Comparison of ENCODE assay signal across 18 cellular contexts in the genomic region with DNA sequence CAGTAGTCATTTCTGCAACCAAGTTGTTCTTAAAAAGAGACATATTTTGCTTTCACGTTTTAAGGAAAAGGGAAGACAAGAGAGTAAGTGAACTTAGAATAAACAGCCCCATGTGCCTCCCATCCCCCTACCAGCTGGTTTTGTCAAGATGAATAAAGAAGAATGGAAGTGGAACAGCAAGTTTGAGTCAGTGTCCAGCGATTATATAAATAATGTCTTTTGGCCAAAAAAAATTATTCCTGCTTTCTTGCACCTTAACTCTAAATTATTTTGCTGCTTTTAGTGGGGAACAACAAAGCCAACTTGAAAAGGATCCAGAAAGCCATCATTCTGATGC.
DNase-seq lines count a peak whose midpoint lies in the region; ATAC-seq lines count a peak whose summit lies in the region.
"Had no signal": no experiment of that assay in that cellular context is flagged by ENCODE, and none has a peak within 500 bp of the region (broad histone marks: within the 10 kb centered on the region; RNA-seq: fewer than 3 reads in every experiment).

No MANE protein-coding gene starts in this region.

- no peaks in the 10 kb centered on the region for H3K36me3 Mint-ChIP-seq in natural killer cell treated with Interleukin-12 subunit alpha and Interleukin-12 subunit beta and Interleukin-15 and Interleukin-18, amount 100 ng/mL, for 72 hours

- H3K4me2 ChIP-seq in BLaER1, result peak overlapping the region; percentile 48; the same call in 1 of the 2 replicates
- H3K4me2 ChIP-seq: KMS-11 had no signal

- H3K36me3 ChIP-seq in BLaER1 (no peaks in the 10 kb centered on the region), adipocyte (ENCODE audit: control insufficient read depth, insufficient read depth, low read length, severe bottlenecking) (no peaks in the 10 kb centered on the region), aorta (ENCODE audit: control insufficient read depth in 1 of 2, insufficient read depth in 2 of 2, low read length in 1 of 2) (no peaks in the 10 kb centered on the region)
- H3K36me3 ChIP-seq: HAP-1 had no signal

- no peak overlapping the region for H3K4me3 ChIP-seq in BLaER1
- H3K4me3 ChIP-seq in adipocyte (ENCODE audit: low read length), result peak overlapping the region; percentile 8
- no peak overlapping the region for H3K4me3 ChIP-seq in aorta (ENCODE audit: low read length in 2 of 2)
- H3K4me3 ChIP-seq: HAP-1 had no signal

- intact Hi-C loops in sciatic nerve (cut with DNase I) (no loop called here), aorta (cut with DNase I) (no loop called here)

- peaks cover 33% of the 10 kb centered on the region for H3K4me1 ChIP-seq in BLaER1
- peaks cover 25% of the 10 kb centered on the region for H3K4me1 ChIP-seq in adipocyte (ENCODE audit: control insufficient read depth, insufficient read depth, low read length)
- no peaks in the 10 kb centered on the region for H3K4me1 ChIP-seq in aorta (ENCODE audit: control insufficient read depth in 1 of 2, insufficient read depth in 2 of 2, low read length in 2 of 2)
- H3K4me1 ChIP-seq: HAP-1 had no signal

- H3K4me1 Mint-ChIP-seq in natural killer cell treated with Interleukin-12 subunit alpha and Interleukin-12 subunit beta and Interleukin-15 and Interleukin-18, amount 100 ng/mL, for 72 hours (ENCODE audit: low read depth in 2 of 2), result peaks cover 22 to 31% of the 10 kb centered on the region in 2 donors

- peaks cover 0 to 3% of the 10 kb centered on the region in 2 donors for H3K27me3 Mint-ChIP-seq in natural killer cell treated with Interleukin-12 subunit alpha and Interleukin-12 subunit beta and Interleukin-15 and Interleukin-18, amount 100 ng/mL, for 72 hours

- H3K27me3 ChIP-seq in BLaER1, result no peaks in the 10 kb centered on the region
- no peaks in the 10 kb centered on the region for H3K27me3 ChIP-seq in adipocyte (replicated peaks; ENCODE audit: control insufficient read depth, insufficient read depth, low read length)
- H3K27me3 ChIP-seq in aorta (ENCODE audit: control insufficient read depth in 1 of 2, insufficient read depth in 2 of 2, low read length in 1 of 2), result no peaks in the 10 kb centered on the region

- H3K9me3 ChIP-seq in BLaER1 (no peaks in the 10 kb centered on the region), adipocyte (ENCODE audit: control insufficient read depth, low read length) (no peaks in the 10 kb centered on the region), aorta (ENCODE audit: control insufficient read depth, low read length) (no peaks in the 10 kb centered on the region)
- H3K9me3 ChIP-seq: HAP-1 had no signal

- ATAC-seq in sciatic nerve (peak; percentile 78), aorta (ENCODE audit: low FRiP score) (no peak)
- no peak for ATAC-seq in natural killer cell treated with Interleukin-12 subunit alpha and Interleukin-12 subunit beta and Interleukin-15 and Interleukin-18, amount 100 ng/mL, for 72 hours
- ATAC-seq: HepG2, PC-3 had no signal

- no peak overlapping the region for H3K4me3 Mint-ChIP-seq in natural killer cell treated with Interleukin-12 subunit alpha and Interleukin-12 subunit beta and Interleukin-15 and Interleukin-18, amount 100 ng/mL, for 72 hours

- H3K9me3 Mint-ChIP-seq in natural killer cell treated with Interleukin-12 subunit alpha and Interleukin-12 subunit beta and Interleukin-15 and Interleukin-18, amount 100 ng/mL, for 72 hours, result no peaks in the 10 kb centered on the region

- peak; percentile 17 for DNase-seq in adipocyte (ENCODE audit: low read depth)
- DNase-seq in iris pigment epithelial cell (ENCODE audit: low read depth), result peak; percentile 15
- no peak for DNase-seq in sciatic nerve (ENCODE audit: low spot score)
- no peak for DNase-seq in GM03348 (ENCODE audit: low spot score)
- DNase-seq in aorta, result no peak
- no peak for DNase-seq in midbrain (lab: John Stamatoyannopoulos, UW)
- DNase-seq in natural killer cell treated with Interleukin-12 subunit alpha and Interleukin-12 subunit beta and Interleukin-15 and Interleukin-18, amount 100 ng/mL, for 72 hours (ENCODE audit: low spot score), result no peak
- DNase-seq: COR-L47; MM.1S; NCI-H1105; NCI-H187; NCI-H69; NK-92 treated with Interleukin-12 subunit alpha and Interleukin-12 subunit beta, amount 100 ng/mL, for 24 hours; PC-3 had no signal

- no peaks in the 10 kb centered on the region for H4K20me1 ChIP-seq in BLaER1

- whole genome bisulfite sequencing in aorta, 2 donors, result 40 to 44% methylated on average over 2 of the region's 2 CpGs

- H3K9ac ChIP-seq in BLaER1 (no peak overlapping the region), adipocyte (ENCODE audit: low read length) (no peak overlapping the region)
- H3K9ac ChIP-seq: KMS-11 had no signal

- H3K27ac Mint-ChIP-seq in natural killer cell treated with Interleukin-12 subunit alpha and Interleukin-12 subunit beta and Interleukin-15 and Interleukin-18, amount 100 ng/mL, for 72 hours, result no peak overlapping the region

- H3K27ac ChIP-seq in BLaER1 (no peak overlapping the region), aorta (ENCODE audit: low read depth in 1 of 2, low read length in 2 of 2) (no peak overlapping the region)
- H3K27ac ChIP-seq: KMS-11 had no signal

Comparison
In these comparisons a context has a peak if more than half of its experiments do, and no peak if none do; other contexts are left out.
1. DNase-seq: peak in adipocyte (single experiment) and iris pigment epithelial cell (single experiment); none in sciatic nerve (single experiment), GM03348 (single experiment), aorta (0 of 2), midbrain (single experiment) and natural killer cell treated with Interleukin-12 subunit alpha and Interleukin-12 subunit beta and Interleukin-15 and Interleukin-18, amount 100 ng/mL, for 72 hours (single experiment).